13 cellular contexts compared by ENCODE assay signal in genomic region chr1:206554833-206555472, GRCh38. TPM values are rescaled to one million over a fixed set of nuclear protein-coding genes. Genes with fewer than 3 reads are reported as not detected.
DNase-seq lines count a peak whose midpoint lies in the region; ATAC-seq and TF ChIP-seq lines count a peak whose summit lies in the region.
"Had no signal": no experiment of that assay in that cellular context is flagged by ENCODE, and none has a peak within 500 bp of the region (broad histone marks: within the 10 kb centered on the region; RNA-seq: fewer than 3 reads in every experiment).

No MANE protein-coding gene starts in this region.

- POLR2A ChIA-PET in activated CD4-positive, alpha-beta memory T cell treated with anti-CD3 and anti-CD28 coated beads, Interleukin-2, amount 10 ng/mL, durations not matched to agents 7 days and 5 days (lab: Charles Lee), result interaction anchor here (0.7 to 24.6 kb wide), 8 partner anchors 9 to 85 kb away, joined by 3 to 1193 read pairs (median 6); partner anchors contain the start of genes EIF2D and RASSF5

- H3K9me3 ChIP-seq in right atrium auricular region, result no peaks in the 10 kb centered on the region
- no peaks in the 10 kb centered on the region for H3K9me3 ChIP-seq in thymus (ENCODE audit: control insufficient read depth)
- H3K9me3 ChIP-seq: BE2C had no signal

- peak overlapping the region; percentile 94 for H3K27ac Mint-ChIP-seq in activated CD4-positive, alpha-beta memory T cell treated with anti-CD3 and anti-CD28 coated beads, Interleukin-2, amount 10 ng/mL, durations not matched to agents 7 days and 5 days
- peak overlapping the region; percentile 88 to 99 (median 97) for H3K27ac Mint-ChIP-seq in immature natural killer cell
- H3K27ac Mint-ChIP-seq: mesothelial cell of epicardium had no signal

- DNase-seq in right atrium auricular region (ENCODE audit: low spot score) (no peak), left ventricle myocardium superior (no peak), immature natural killer cell (no peak), NCI-H146 (lab: John Stamatoyannopoulos, UW) (no peak), NCI-H1048 (lab: John Stamatoyannopoulos, UW) (no peak), GM13976 (ENCODE audit: low spot score) (no peak)
- no peak for DNase-seq in activated CD4-positive, alpha-beta memory T cell treated with anti-CD3 and anti-CD28 coated beads, Interleukin-2, amount 10 ng/mL, durations not matched to agents 7 days and 5 days
- DNase-seq: BE2C; effector CD4-positive, alpha-beta T cell; NCI-H1417 treated with DMSO at 0.1 percent for 48 hours; stimulated activated CD4-positive, alpha-beta T cell treated with anti-CD3 and anti-CD28 coated beads, Interleukin-2, amount 100 ng/mL, for 48 hours had no signal

- in situ Hi-C loops in GM13976 (cut with MboI; ENCODE audit: low sequenced_read_pairs, unreplicated experiment), result no loop called here

- H3K4me1 ChIP-seq in right atrium auricular region, result peaks cover 0 to 65% of the 10 kb centered on the region in 2 donors
- peaks cover 32% of the 10 kb centered on the region for H3K4me1 ChIP-seq in thymus (ENCODE audit: control insufficient read depth, insufficient read depth, low read length)
- H3K4me1 ChIP-seq: BE2C had no signal

- no peaks in the 10 kb centered on the region for H3K9me3 Mint-ChIP-seq in activated CD4-positive, alpha-beta memory T cell treated with anti-CD3 and anti-CD28 coated beads, Interleukin-2, amount 10 ng/mL, durations not matched to agents 7 days and 5 days
- no peaks in the 10 kb centered on the region for H3K9me3 Mint-ChIP-seq in immature natural killer cell
- H3K9me3 Mint-ChIP-seq: mesothelial cell of epicardium had no signal

- peaks cover 26% of the 10 kb centered on the region for H3K36me3 Mint-ChIP-seq in activated CD4-positive, alpha-beta memory T cell treated with anti-CD3 and anti-CD28 coated beads, Interleukin-2, amount 10 ng/mL, durations not matched to agents 7 days and 5 days (ENCODE audit: low read depth)
- H3K36me3 Mint-ChIP-seq in immature natural killer cell, result peaks cover 3 to 9% (median 3%) of the 10 kb centered on the region in 3 donors
- H3K36me3 Mint-ChIP-seq: mesothelial cell of epicardium had no signal

- TF ChIP-seq CTCF in right atrium auricular region (IDR thresholded peaks at IDR 0.05), result no peak
- no peak for TF ChIP-seq CTCF in GM13976 (IDR thresholded peaks at IDR 0.05; ENCODE audit: borderline replicate concordance, control extremely low read depth, extremely low read depth, insufficient read depth, missing control alignments)

- peak overlapping the region; percentile 71 to 72 for H3K27ac ChIP-seq in right atrium auricular region
- H3K27ac ChIP-seq in thymus (ENCODE audit: low read depth), result peak overlapping the region; percentile 56

- intact Hi-C loops in left ventricle myocardium superior (cut with micrococcal nuclease), result no loop called here

- H3K27me3 ChIP-seq in right atrium auricular region (no peaks in the 10 kb centered on the region), thymus (ENCODE audit: control insufficient read depth, insufficient read depth) (no peaks in the 10 kb centered on the region)

- peaks cover 63% of the 10 kb centered on the region for H3K4me1 Mint-ChIP-seq in activated CD4-positive, alpha-beta memory T cell treated with anti-CD3 and anti-CD28 coated beads, Interleukin-2, amount 10 ng/mL, durations not matched to agents 7 days and 5 days
- peaks cover 82 to 86% of the 10 kb centered on the region in 2 donors for H3K4me1 Mint-ChIP-seq in immature natural killer cell

- CTCF ChIA-PET in activated CD4-positive, alpha-beta memory T cell treated with anti-CD3 and anti-CD28 coated beads, Interleukin-2, amount 10 ng/mL, durations not matched to agents 7 days and 5 days (lab: Charles Lee), result interaction anchor here (0.9 to 23.3 kb wide), 14 partner anchors 11 to 109 kb away, joined by 3 to 524 read pairs (median 7); partner anchors contain the start of genes DYRK3 and EIF2D

- no peaks in the 10 kb centered on the region for H3K36me3 ChIP-seq in right atrium auricular region
- no peaks in the 10 kb centered on the region for H3K36me3 ChIP-seq in thymus (ENCODE audit: control insufficient read depth, insufficient read depth)
- H3K36me3 ChIP-seq: BE2C had no signal

- no peak for ATAC-seq in left ventricle myocardium superior

- 95% methylated on average over 1 of the region's 1 CpG for WGBS in thymus

- no peak overlapping the region for H3K4me3 ChIP-seq in right atrium auricular region
- no peak overlapping the region for H3K4me3 ChIP-seq in thymus (ENCODE audit: low read length)

- H3K4me3 Mint-ChIP-seq in activated CD4-positive, alpha-beta memory T cell treated with anti-CD3 and anti-CD28 coated beads, Interleukin-2, amount 10 ng/mL, durations not matched to agents 7 days and 5 days, result peak overlapping the region; percentile 92
- H3K4me3 Mint-ChIP-seq in immature natural killer cell, result peak overlapping the region; percentile 81 to 98 (median 90)
- H3K4me3 Mint-ChIP-seq: mesothelial cell of epicardium had no signal

- H3K27me3 Mint-ChIP-seq in activated CD4-positive, alpha-beta memory T cell treated with anti-CD3 and anti-CD28 coated beads, Interleukin-2, amount 10 ng/mL, durations not matched to agents 7 days and 5 days, result no peaks in the 10 kb centered on the region
- peaks cover 4 to 25% (median 21%) of the 10 kb centered on the region in 3 donors for H3K27me3 Mint-ChIP-seq in immature natural killer cell (ENCODE audit: low read depth in 3 of 3)

RNA-seq across cellular contexts. Expression of gene RASSF5, which starts 47.6 kb away (rescaled TPM):
- total RNA-seq in right atrium auricular region (10 to 100 TPM in 1 of 2 donors, 1 to 10 TPM in 1; 9.9 to 17.5 TPM), left ventricle myocardium superior (4.2 TPM)
- 100 to 1,000 TPM; 213 to 216 TPM for total RNA-seq in activated CD4-positive, alpha-beta memory T cell treated with anti-CD3 and anti-CD28 coated beads, Interleukin-2, amount 10 ng/mL, durations not matched to agents 7 days and 5 days
- polyA plus RNA-seq in immature natural killer cell (100 to 1,000 TPM; 218 to 459 (median 310) TPM), thymus (54.3 TPM)

RNA-seq across cellular contexts. Expression of gene EIF2D, which starts 57.3 kb away (rescaled TPM):
- total RNA-seq in right atrium auricular region, result 10 to 100 TPM; 21.7 to 30.4 TPM
- 26.4 TPM for total RNA-seq in left ventricle myocardium superior
- 10 to 100 TPM; 42.2 to 43.1 TPM for total RNA-seq in activated CD4-positive, alpha-beta memory T cell treated with anti-CD3 and anti-CD28 coated beads, Interleukin-2, amount 10 ng/mL, durations not matched to agents 7 days and 5 days
- 10 to 100 TPM; 12.9 to 24.2 (median 20.8) TPM for polyA plus RNA-seq in immature natural killer cell
- 43.2 TPM for polyA plus RNA-seq in thymus

Comparison
In these comparisons a context has a peak if more than half of its experiments do, and no peak if none do; other contexts are left out.
1. RNA of gene RASSF5, which starts 47.6 kb away (total RNA-seq): 213 to 216 TPM in activated CD4-positive, alpha-beta memory T cell treated with anti-CD3 and anti-CD28 coated beads, Interleukin-2, amount 10 ng/mL, durations not matched to agents 7 days and 5 days; 9.9 to 17.5 TPM in right atrium auricular region and 4.2 TPM in left ventricle myocardium superior (single experiment); every median in the first group is over 10 times any median in the second.